In the genomic region with DNA sequence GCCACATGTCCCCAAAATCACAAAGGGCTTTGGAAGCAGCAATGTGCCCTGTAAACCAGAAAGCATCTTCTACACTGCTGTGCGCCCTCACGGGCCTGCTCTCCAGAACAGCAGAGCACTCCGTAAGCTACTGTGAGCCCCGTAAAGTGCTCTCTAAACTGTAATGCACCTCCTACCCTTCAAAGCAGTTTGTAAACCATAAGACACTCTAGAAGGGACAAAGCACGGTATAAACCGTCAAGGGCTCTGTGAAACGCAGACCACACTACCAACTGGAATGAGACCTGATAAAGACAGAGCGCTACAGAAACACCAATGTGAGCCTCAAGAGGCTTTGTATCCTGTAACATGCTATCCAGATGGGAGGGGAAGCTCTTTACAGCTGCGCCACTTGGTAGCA, we compare ENCODE assay signal across 21 cellular contexts. TPM values are rescaled to one million over a fixed set of nuclear protein-coding genes. Genes with fewer than 3 reads are reported as not detected.
"Had no signal": no experiment of that assay in that cellular context is flagged by ENCODE, and none has a peak within 500 bp of the region (broad histone marks: within the 10 kb centered on the region; RNA-seq: fewer than 3 reads in every experiment).

No MANE protein-coding gene starts in this region.

- H3K27ac ChIP-seq: colonic mucosa, dorsolateral prefrontal cortex, right lobe of liver, skin epidermis, testis, vagina had no signal

- H3K4me3 ChIP-seq: colonic mucosa, dorsolateral prefrontal cortex, right lobe of liver, skin epidermis, testis, vagina had no signal

- ATAC-seq: activated CD4-positive, CD25-positive, alpha-beta regulatory T cell treated with anti-CD3 and anti-CD28 coated beads, Interleukin-2, amount 50 U/mL, for 24 hours; activated CD8-positive, alpha-beta T cell treated with anti-CD3 and anti-CD28 coated beads for 36 hours; effector memory CD8-positive, alpha-beta T cell; esophagus mucosa; natural killer cell treated with Interleukin-12 subunit alpha and Interleukin-12 subunit beta and Interleukin-15 and Interleukin-18, amount 100 ng/mL, for 72 hours; right lobe of liver had no signal

- H3K4me1 ChIP-seq: colonic mucosa, right lobe of liver, testis, vagina had no signal

- H3K9me3 ChIP-seq: colonic mucosa, right lobe of liver, testis, vagina had no signal

- H3K27me3 ChIP-seq: colonic mucosa, right lobe of liver, testis, vagina had no signal

- H3K36me3 ChIP-seq: colonic mucosa, right lobe of liver, vagina had no signal

- DNase-seq: activated CD4-positive, alpha-beta T cell treated with anti-CD3 and anti-CD28 coated beads, Interleukin-2, amount 10 ng/mL, durations not matched to agents 24 days and 14 days; activated CD8-positive, alpha-beta T cell treated with anti-CD3 and anti-CD28 coated beads for 36 hours; activated naive CD4-positive, alpha-beta T cell treated with Interleukin-2 at 50 U/mL for 16 hours; activated T-cell treated with anti-CD3 and anti-CD28 coated beads, Interleukin-2, amount 50 U/mL, for 48 hours; amygdala; colonic mucosa; effector memory CD8-positive, alpha-beta T cell; glutamatergic neuron; hippocampal formation; stimulated activated CD4-positive, alpha-beta T cell treated with anti-CD3 and anti-CD28 coated beads, Interleukin-2, amount 100 ng/mL, for 24 hours had no signal

- FAIRE-seq: bronchial epithelial cell, endothelial cell of umbilical vein, frontal cortex had no signal

RNA-seq across cellular contexts. Expression of a gene that starts 51.1 kb away (rescaled TPM):
- total RNA-seq: activated CD8-positive, alpha-beta T cell treated with anti-CD3 and anti-CD28 coated beads for 36 hours; bronchial epithelial cell; natural killer cell treated with Interleukin-12 subunit alpha and Interleukin-12 subunit beta and Interleukin-15 and Interleukin-18, amount 100 ng/mL, for 72 hours had no signal
